27 cellular contexts compared by ENCODE assay signal in genomic region chr10:70832236-70832635, GRCh38. TPM values are rescaled to one million over a fixed set of nuclear protein-coding genes. Genes with fewer than 3 reads are reported as not detected.
A peak's percentile ranks its signal among the peaks of the same experiment; 100 is the strongest.
DNase-seq lines count a peak whose midpoint lies in the region; ATAC-seq, FAIRE-seq and TF ChIP-seq lines count a peak whose summit lies in the region.
"Had no signal": no experiment of that assay in that cellular context is flagged by ENCODE, and none has a peak within 500 bp of the region (broad histone marks: within the 10 kb centered on the region; RNA-seq: fewer than 3 reads in every experiment).

No MANE protein-coding gene starts in this region.

- no peak overlapping the region for H2AFZ ChIP-seq in K562 (ENCODE audit: low read depth, low read length)
- H2AFZ ChIP-seq in mesenchymal stem cell (ENCODE audit: low read depth, low read length) = no peak overlapping the region

- 23% methylated on average over 3 of the region's 3 CpGs for WGBS in K562 (ENCODE audit: insufficient coverage, low coverage, missing lambda C conversion rate)
- WGBS in mesenchymal stem cell = no CpG with 5 or more reads among the region's 3 CpGs
- WGBS in aorta, 2 donors = 82 to 83% methylated on average over 3 of the region's 3 CpGs

- no peak for FAIRE-seq in K562 (lab: Jason Lieb, UNC)
- FAIRE-seq: H1, HepG2 had no signal

- no TSS peak for BruUV-seq in K562 (replicated peaks; lab: Mats Ljungman, UMichigan)

- no peak overlapping the region for H3K4me3 ChIP-seq in K562
- no peak overlapping the region for H3K4me3 ChIP-seq in mesenchymal stem cell (ENCODE audit: insufficient read depth in 1 of 2, low read depth in 1 of 2, low read length in 2 of 2)
- H3K4me3 ChIP-seq in aorta (ENCODE audit: low read length in 2 of 2) = no peak overlapping the region
- H3K4me3 ChIP-seq: heart right ventricle, suprapubic skin, uterus had no signal

- no peak overlapping the region for H3K27ac ChIP-seq in K562 (ENCODE audit: extremely low read depth, low read depth, low read length)
- H3K27ac ChIP-seq in mesenchymal stem cell (ENCODE audit: low read length, poor library complexity, severe bottlenecking) = no peak overlapping the region
- H3K27ac ChIP-seq in aorta (ENCODE audit: low read depth in 1 of 2, low read length in 2 of 2) = no peak overlapping the region
- H3K27ac ChIP-seq: HL-60, suprapubic skin had no signal

- H4K8ac ChIP-seq in mesenchymal stem cell (ENCODE audit: low read length) = no peak overlapping the region

- no peaks in the 10 kb centered on the region for H3K27me3 ChIP-seq in K562 (ENCODE audit: control insufficient read depth in 2 of 2, insufficient read depth in 2 of 2, low read length in 2 of 2)
- no peaks in the 10 kb centered on the region for H3K27me3 ChIP-seq in mesenchymal stem cell (ENCODE audit: control insufficient read depth in 1 of 2, insufficient read depth in 1 of 2, low read length in 2 of 2)
- no peaks in the 10 kb centered on the region for H3K27me3 ChIP-seq in aorta (ENCODE audit: control insufficient read depth in 1 of 2, insufficient read depth in 2 of 2, low read length in 1 of 2)
- H3K27me3 ChIP-seq: heart right ventricle, suprapubic skin, uterus had no signal

- ATAC-seq in K562 (no peak; the same call in 2 of the 3 replicates), aorta (ENCODE audit: low FRiP score) (no peak)
- ATAC-seq: HepG2, left lobe of liver, T-helper 17 cell had no signal

- H3K9ac ChIP-seq in K562 (ENCODE audit: insufficient read depth in 1 of 2, low read depth in 2 of 2, low read length in 2 of 2) = no peak overlapping the region
- peak overlapping the region; percentile 71 for H3K9ac ChIP-seq in mesenchymal stem cell (ENCODE audit: low read length)

- intact Hi-C loops in K562 (cut with micrococcal nuclease) (no loop called here), aorta (cut with DNase I) (no loop called here)

- no peak for TF ChIP-seq RAD21 in K562 (CRISPR knock-in tag; conservative IDR thresholded peaks at IDR 0.05 in 1 of 2, IDR thresholded peaks at IDR 0.05 in 1 of 2)

- no peaks in the 10 kb centered on the region for H3K36me3 ChIP-seq in K562 (ENCODE audit: control insufficient read depth, insufficient read depth, low read length)
- peaks cover 0 to 7% of the 10 kb centered on the region in 2 experiments for H3K36me3 ChIP-seq in mesenchymal stem cell (ENCODE audit: control insufficient read depth in 1 of 2, insufficient read depth in 2 of 2, low read depth in 1 of 2, low read length in 2 of 2)
- peaks cover 0 to 1% of the 10 kb centered on the region in 2 donors for H3K36me3 ChIP-seq in aorta (ENCODE audit: control insufficient read depth in 1 of 2, insufficient read depth in 2 of 2, low read length in 1 of 2)
- H3K36me3 ChIP-seq: uterus had no signal

- POLR2A ChIA-PET in K562 (lab: Yijun Ruan, JAX) = interaction anchor here (0.5 to 1.5 kb wide), 5 partner anchors 9 to 80 kb away, joined by 3 to 4 read pairs (median 3); no protein-coding TSS in a partner anchor

- TF ChIP-seq EP300 in K562 (IDR thresholded peaks at IDR 0.05; ENCODE audit: low read length) = no peak

- no peak overlapping the region for H4K91ac ChIP-seq in mesenchymal stem cell (ENCODE audit: low read length)

- no peak overlapping the region for H2BK15ac ChIP-seq in mesenchymal stem cell (ENCODE audit: low read depth, poor library complexity, severe bottlenecking)

- no peaks in the 10 kb centered on the region for H3K9me1 ChIP-seq in K562 (ENCODE audit: control insufficient read depth, insufficient read depth, low read length)

- H3K23ac ChIP-seq in mesenchymal stem cell (ENCODE audit: low read length in 2 of 2) = no peak overlapping the region

- H2BK12ac ChIP-seq in mesenchymal stem cell (ENCODE audit: low read length in 2 of 2) = no peak overlapping the region

- H3K4me2 ChIP-seq in K562 (ENCODE audit: insufficient read depth, low read length) (no peak overlapping the region), mesenchymal stem cell (ENCODE audit: low read length, poor library complexity, severe bottlenecking) (no peak overlapping the region)

- DNase-seq in EH (ENCODE audit: low read depth) (peak; percentile 39), OCI-M1 (lab: John Stamatoyannopoulos, UW) (peak; percentile 21), K562 (ENCODE audit: extremely low read depth in 1 of 4, low spot score in 3 of 4) (no peak), mesenchymal stem cell (peak; percentile 21), aorta (no peak), HuH-7.5 (ENCODE audit: low spot score) (no peak)
- DNase-seq in effector CD4-positive, alpha-beta T cell = no peak
- DNase-seq: activated CD4-positive, alpha-beta T cell treated with anti-CD3 and anti-CD28 coated beads, Interleukin-2, amount 10 ng/mL, durations not matched to agents 7 days and 5 days; activated naive CD4-positive, alpha-beta T cell treated with Interleukin-2 at 50 U/mL for 16 hours; CD4-positive, CD25-positive, alpha-beta regulatory T cell; heart right ventricle; NCI-H1092 treated with DMSO at 0.1 percent for 48 hours; NCI-H2081; NCI-H345; NCI-H82; SIG-M5; T-helper 17 cell; uterus had no signal

- H2BK5ac ChIP-seq in mesenchymal stem cell (ENCODE audit: low read depth, low read length, poor library complexity, severe bottlenecking) = no peak overlapping the region

- CTCF ChIA-PET in K562 (lab: Yijun Ruan, JAX; ENCODE audit: low intra/inter-chr PET ratio) = no interaction called here

- in situ Hi-C loops in K562 (cut with MboI) = no loop called here

- H3K9me3 ChIP-seq in K562 (replicated peaks; ENCODE audit: control insufficient read depth, insufficient read depth, low read depth, low read length) (no peaks in the 10 kb centered on the region), mesenchymal stem cell (ENCODE audit: control insufficient read depth, low read length) (no peaks in the 10 kb centered on the region), aorta (ENCODE audit: control insufficient read depth, low read length) (no peaks in the 10 kb centered on the region)
- H3K9me3 ChIP-seq: suprapubic skin, uterus had no signal

- no peak for TF ChIP-seq CTCF in K562 (IDR thresholded peaks at IDR 0.05 in 2 of 3, conservative IDR thresholded peaks at IDR 0.05 in 1 of 3; ENCODE audit: insufficient read depth in 2 of 3, low read depth in 1 of 3, low read length in 3 of 3)

- H3K4ac ChIP-seq in mesenchymal stem cell (ENCODE audit: low read depth in 1 of 2, low read length in 2 of 2) = no peak overlapping the region

- H2BK120ac ChIP-seq in mesenchymal stem cell (ENCODE audit: low read depth, low read length) = no peak overlapping the region

- H4K20me1 ChIP-seq in K562 (replicated peaks; ENCODE audit: control insufficient read depth, insufficient read depth, low read length) = no peaks in the 10 kb centered on the region

- no peak overlapping the region for H2AK5ac ChIP-seq in mesenchymal stem cell (ENCODE audit: low read length, severe bottlenecking)

- H3K4me1 ChIP-seq in K562 (replicated peaks in 1 of 2; ENCODE audit: control insufficient read depth in 2 of 2, insufficient read depth in 2 of 2, low read length in 2 of 2) = peaks cover 0 to 33% of the 10 kb centered on the region in 2 experiments; a peak in 3 of 5 replicates
- peaks cover 5% of the 10 kb centered on the region for H3K4me1 ChIP-seq in mesenchymal stem cell (ENCODE audit: control insufficient read depth, insufficient read depth, low read depth, low read length)
- H3K4me1 ChIP-seq in aorta (ENCODE audit: control insufficient read depth in 1 of 2, insufficient read depth in 2 of 2, low read length in 2 of 2) = no peaks in the 10 kb centered on the region

- no peak overlapping the region for H3K18ac ChIP-seq in mesenchymal stem cell (ENCODE audit: low read depth in 1 of 2, low read length in 2 of 2)

- peaks cover 35% of the 10 kb centered on the region for H3K79me1 ChIP-seq in mesenchymal stem cell (replicated peaks; ENCODE audit: low read length, poor library complexity, severe bottlenecking)

- H3K79me2 ChIP-seq in K562 (ENCODE audit: control insufficient read depth, insufficient read depth, low read length) = no peaks in the 10 kb centered on the region

- no peak for TF ChIP-seq POLR2A in K562 (conservative IDR thresholded peaks at IDR 0.05)

- H3K14ac ChIP-seq in mesenchymal stem cell (ENCODE audit: low read length in 2 of 2) = no peak overlapping the region

RNA-seq across cellular contexts. Expression of gene SGPL1, which starts 16.5 kb away (rescaled TPM):
- total RNA-seq in K562 (2011; cell fraction: chromatin; rRNA removed; ENCODE audit: low replicate concordance) = 37.0 and 55.4 TPM in 2 replicates
- 23.6 and 26.2 TPM in 2 replicates for total RNA-seq in K562 (2011; cell fraction: nucleolus; rRNA removed)
- total RNA-seq in K562 (2011; cell fraction: nucleoplasm; rRNA removed) = 42.4 and 57.2 TPM in 2 replicates
- total RNA-seq in K562 (2014; rRNA removed) = 7.2 and 7.8 TPM in 2 replicates
- total RNA-seq in K562 (2014; rRNA removed; fragmentation: Illumina TruSeq; extraction: Trizol) = 11.2 and 12.6 TPM in 2 replicates
- total RNA-seq in K562 (2015; rRNA removed; fragmentation: Illumina TruSeq; extraction: Trizol) = 8.7 and 9.2 TPM in 2 replicates
- total RNA-seq in K562 (2021) = 11.4 and 18.0 TPM in 2 replicates
- 6.8 and 9.5 TPM in 2 replicates for polyA plus RNA-seq in K562 (2011; rRNA removed)
- polyA plus RNA-seq in K562 (2011; cell fraction: cytosol; rRNA removed) = 4.0 and 6.0 TPM in 2 replicates
- polyA plus RNA-seq in K562 (2011; cell fraction: nucleus; rRNA removed) = 10.9 and 11.4 TPM in 2 replicates
- polyA plus RNA-seq in K562 (2012) = 6.8 and 10.3 TPM in 2 replicates
- polyA plus RNA-seq in K562 (2014; fragmentation: Illumina TruSeq; extraction: Trizol) = 6.3 and 6.5 TPM in 2 replicates
- polyA plus RNA-seq in K562 (2014; fragmentation: Nextera tagmentation; extraction: Ambion mirVana) = 1 to 10 TPM; 8.5 to 9.1 TPM
- 5.3 and 6.0 TPM in 2 replicates for polyA plus RNA-seq in K562 (2014; rRNA removed)
- polyA minus RNA-seq in K562 (2011; rRNA and poly(A)+ RNA removed) = 26.6 and 27.8 TPM in 2 replicates
- polyA minus RNA-seq in K562 (2011; cell fraction: cytosol; rRNA and poly(A)+ RNA removed) = 5.7 and 6.1 TPM in 2 replicates
- polyA minus RNA-seq in K562 (2011; cell fraction: nucleus; rRNA and poly(A)+ RNA removed) = 7.0 and 12.2 TPM in 2 replicates
- polyA plus RNA-seq in mesenchymal stem cell (2013, experiment 1 of 2) = 18.5 TPM
- 18.4 TPM for polyA plus RNA-seq in mesenchymal stem cell (2013, experiment 2 of 2)
- 10 to 100 TPM; 31.8 to 45.0 TPM for total RNA-seq in aorta
- 1 to 10 TPM; 5.8 to 6.4 TPM for polyA plus RNA-seq in aorta

RNA-seq across cellular contexts. Expression of gene TBATA, which starts 47.1 kb away (rescaled TPM):
- total RNA-seq in K562 (2011; cell fraction: chromatin; rRNA removed; ENCODE audit: low replicate concordance) = not detected in 2 replicates
- not detected in 2 replicates for total RNA-seq in K562 (2011; cell fraction: nucleolus; rRNA removed)
- not detected in 2 replicates for total RNA-seq in K562 (2011; cell fraction: nucleoplasm; rRNA removed)
- total RNA-seq in K562 (2014; rRNA removed) = not detected in 2 replicates
- not detected in 2 replicates for total RNA-seq in K562 (2014; rRNA removed; fragmentation: Illumina TruSeq; extraction: Trizol)
- not detected in 2 replicates for total RNA-seq in K562 (2015; rRNA removed; fragmentation: Illumina TruSeq; extraction: Trizol)
- not detected in 2 replicates for total RNA-seq in K562 (2021)
- polyA plus RNA-seq in K562 (2011; rRNA removed) = not detected in 2 replicates
- polyA plus RNA-seq in K562 (2011; cell fraction: cytosol; rRNA removed) = not detected in 2 replicates
- polyA plus RNA-seq in K562 (2011; cell fraction: nucleus; rRNA removed) = not detected in 2 replicates
- not detected in 2 replicates for polyA plus RNA-seq in K562 (2012)
- not detected in 2 replicates for polyA plus RNA-seq in K562 (2014; fragmentation: Illumina TruSeq; extraction: Trizol)
- polyA plus RNA-seq in K562 (2014; fragmentation: Nextera tagmentation; extraction: Ambion mirVana) = not detected
- not detected in 2 replicates for polyA plus RNA-seq in K562 (2014; rRNA removed)
- not detected in 2 replicates for polyA minus RNA-seq in K562 (2011; rRNA and poly(A)+ RNA removed)
- polyA minus RNA-seq in K562 (2011; cell fraction: cytosol; rRNA and poly(A)+ RNA removed) = not detected in 2 replicates
- polyA minus RNA-seq in K562 (2011; cell fraction: nucleus; rRNA and poly(A)+ RNA removed) = not detected in 2 replicates
- not detected for polyA plus RNA-seq in mesenchymal stem cell (2013, experiment 1 of 2)
- polyA plus RNA-seq in mesenchymal stem cell (2013, experiment 2 of 2) = not detected
- total RNA-seq in aorta = not detected
- polyA plus RNA-seq in aorta = not detected
- total RNA-seq: activated CD4-positive, alpha-beta T cell treated with anti-CD3 and anti-CD28 coated beads, Interleukin-2, amount 10 ng/mL, durations not matched to agents 7 days and 5 days; CD4-positive, CD25-positive, alpha-beta regulatory T cell; H1; heart right ventricle; HepG2; left lobe of liver; mononuclear cell; posterior vena cava; sciatic nerve; T-helper 17 cell; uterus had no signal
- polyA plus RNA-seq: CD4-positive, CD25-positive, alpha-beta regulatory T cell; H1; heart right ventricle; HepG2; neural cell had no signal

RNA-seq across cellular contexts. Expression of gene PCBD1, which starts 56.1 kb away (rescaled TPM):
- total RNA-seq in K562 (2011; cell fraction: chromatin; rRNA removed; ENCODE audit: low replicate concordance) = 5.8 and 9.9 TPM in 2 replicates
- 11.3 and 12.0 TPM in 2 replicates for total RNA-seq in K562 (2011; cell fraction: nucleolus; rRNA removed)
- 17.2 and 21.7 TPM in 2 replicates for total RNA-seq in K562 (2011; cell fraction: nucleoplasm; rRNA removed)
- total RNA-seq in K562 (2014; rRNA removed) (67.0 and 94.5 TPM in 2 replicates), K562 (2014; rRNA removed; fragmentation: Illumina TruSeq; extraction: Trizol) (50.5 and 56.2 TPM in 2 replicates), K562 (2015; rRNA removed; fragmentation: Illumina TruSeq; extraction: Trizol) (55.0 and 57.0 TPM in 2 replicates), K562 (2021) (62.2 and 68.5 TPM in 2 replicates), aorta (10 to 100 TPM; 46.0 to 49.1 TPM)
- polyA plus RNA-seq in K562 (2011; rRNA removed) (55.3 and 70.5 TPM in 2 replicates), K562 (2014; fragmentation: Illumina TruSeq; extraction: Trizol) (101 and 109 TPM in 2 replicates), K562 (2014; fragmentation: Nextera tagmentation; extraction: Ambion mirVana) (10 to 100 TPM; 14.6 to 26.7 TPM), K562 (2014; rRNA removed) (68.3 and 71.2 TPM in 2 replicates), aorta (10 to 100 TPM; 65.7 to 84.3 TPM)
- 118 and 120 TPM in 2 replicates for polyA plus RNA-seq in K562 (2011; cell fraction: cytosol; rRNA removed)
- polyA plus RNA-seq in K562 (2011; cell fraction: nucleus; rRNA removed) = 43.7 and 47.3 TPM in 2 replicates
- 89.0 and 106 TPM in 2 replicates for polyA plus RNA-seq in K562 (2012)
- polyA minus RNA-seq in K562 (2011; rRNA and poly(A)+ RNA removed) = 26.0 and 30.5 TPM in 2 replicates
- 24.7 and 31.9 TPM in 2 replicates for polyA minus RNA-seq in K562 (2011; cell fraction: cytosol; rRNA and poly(A)+ RNA removed)
- 6.7 and 12.2 TPM in 2 replicates for polyA minus RNA-seq in K562 (2011; cell fraction: nucleus; rRNA and poly(A)+ RNA removed)
- polyA plus RNA-seq in mesenchymal stem cell (2013, experiment 1 of 2) = 86.1 TPM
- 80.5 TPM for polyA plus RNA-seq in mesenchymal stem cell (2013, experiment 2 of 2)

Comparison
In these comparisons a context has a peak if more than half of its experiments do, and no peak if none do; other contexts are left out.
1. DNase-seq: peak in EH (single experiment), OCI-M1 (single experiment) and mesenchymal stem cell (single experiment); none in K562 (0 of 4), effector CD4-positive, alpha-beta T cell (single experiment), aorta (0 of 2) and HuH-7.5 (single experiment).